ENCODE assay signal across 19 cellular contexts in genomic region chr22:31048570-31048969, GRCh38.
"Had no signal": no experiment of that assay in that cellular context is flagged by ENCODE, and none has a peak within 500 bp of the region (broad histone marks: within the 10 kb centered on the region; RNA-seq: fewer than 3 reads in every experiment).

No MANE protein-coding gene starts in this region.

- H3K4me3 ChIP-seq: lower lobe of right lung, pancreas, tibial nerve had no signal

- H3K27me3 Mint-ChIP-seq: stimulated activated naive CD8-positive, alpha-beta T cell treated with anti-CD3 and anti-CD28 coated beads, Interleukin-15, Interleukin-2, amounts not matched to agents 100 ng/mL and 50 ng/mL, for 24 hours had no signal

- H3K9me3 ChIP-seq: lower lobe of right lung, pancreas, tibial nerve had no signal

- DNase-seq: activated CD4-positive, alpha-beta T cell treated with anti-CD3 and anti-CD28 coated beads for 1 hour; activated CD8-positive, alpha-beta memory T cell treated with anti-CD3 and anti-CD28 coated beads for 24 hours; activated effector memory CD4-positive, alpha-beta T cell treated with anti-CD3 and anti-CD28 coated beads, Interleukin-2, amount 50 U/mL, for 16 hours; activated naive CD4-positive, alpha-beta T cell treated with anti-CD3 and anti-CD28 coated beads, Interleukin-2, amount 50 U/mL, for 16 hours; activated T-cell treated with anti-CD3 and anti-CD28 coated beads, Interleukin-2, amount 50 U/mL, for 72 hours; aorta; cortex of kidney; lower lobe of right lung; natural killer cell; pancreas; stimulated activated CD4-positive, alpha-beta T cell treated with anti-CD3 and anti-CD28 coated beads, Interleukin-12 subunit alpha, Interleukin-12 subunit beta, amount 100 ng/mL, for 4 hours; stimulated activated CD4-positive, alpha-beta T cell treated with anti-CD3 and anti-CD28 coated beads, Interleukin-2, amount 100 ng/mL, for 24 hours; SW 1271; T-helper 2 cell had no signal

- H3K4me3 Mint-ChIP-seq: activated T-cell treated with anti-CD3 and anti-CD28 coated beads, Interleukin-2, amount 50 U/mL, for 72 hours; natural killer cell; stimulated activated naive CD8-positive, alpha-beta T cell treated with anti-CD3 and anti-CD28 coated beads, Interleukin-15, Interleukin-2, amounts not matched to agents 100 ng/mL and 50 ng/mL, for 24 hours had no signal

- H3K27ac Mint-ChIP-seq: activated T-cell treated with anti-CD3 and anti-CD28 coated beads, Interleukin-2, amount 50 U/mL, for 72 hours; natural killer cell; stimulated activated naive CD8-positive, alpha-beta T cell treated with anti-CD3 and anti-CD28 coated beads, Interleukin-15, Interleukin-2, amounts not matched to agents 100 ng/mL and 50 ng/mL, for 24 hours had no signal

- H3K27me3 ChIP-seq: pancreas, tibial nerve had no signal

- ATAC-seq: activated T-cell treated with anti-CD3 and anti-CD28 coated beads, Interleukin-2, amount 50 U/mL, for 72 hours; esophagus mucosa; lower lobe of right lung; natural killer cell; pancreas had no signal

- FAIRE-seq: endometrium, pancreas had no signal

- H3K27ac ChIP-seq: lower lobe of right lung, pancreas, VCaP had no signal

- H3K4me1 ChIP-seq: pancreas had no signal

- H3K36me3 ChIP-seq: lower lobe of right lung, pancreas, tibial nerve had no signal

- H3K36me3 Mint-ChIP-seq: natural killer cell had no signal

- H3K9me3 Mint-ChIP-seq: natural killer cell; stimulated activated naive CD8-positive, alpha-beta T cell treated with anti-CD3 and anti-CD28 coated beads, Interleukin-15, Interleukin-2, amounts not matched to agents 100 ng/mL and 50 ng/mL, for 24 hours had no signal
